19 cellular contexts compared by ENCODE assay signal in the genomic region with DNA sequence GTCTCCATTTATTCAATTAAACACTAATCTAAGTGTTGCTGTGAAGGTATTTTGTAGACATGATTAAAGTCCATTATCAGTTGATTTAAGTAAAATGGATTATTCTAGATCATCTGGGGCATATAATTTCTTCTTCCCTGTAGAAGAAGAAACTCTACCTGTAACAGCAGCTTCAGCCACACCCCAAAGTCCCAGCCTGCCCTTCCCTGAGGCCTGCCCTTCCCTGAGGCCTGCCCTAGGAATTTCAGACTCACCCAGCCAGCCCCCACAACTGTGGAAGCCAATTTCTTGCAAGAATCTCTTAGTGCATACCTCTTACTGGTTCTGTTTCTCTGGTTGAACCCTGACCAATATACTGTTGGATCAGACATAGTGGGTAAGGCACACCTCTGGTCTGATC. TPM values are rescaled to one million over a fixed set of nuclear protein-coding genes. Genes with fewer than 3 reads are reported as not detected.
"Had no signal": no experiment of that assay in that cellular context is flagged by ENCODE, and none has a peak within 500 bp of the region (broad histone marks: within the 10 kb centered on the region; RNA-seq: fewer than 3 reads in every experiment).

No MANE protein-coding gene starts in this region.

- H3K4me1 ChIP-seq: spleen had no signal

- H3K27ac ChIP-seq: cardiac muscle cell, hepatocyte, left ventricle myocardium inferior, spleen had no signal

- H3K4me3 Mint-ChIP-seq: activated CD4-positive, alpha-beta memory T cell treated with anti-CD3 and anti-CD28 coated beads for 36 hours; activated naive CD4-positive, alpha-beta T cell treated with anti-CD3 and anti-CD28 coated beads, Interleukin-2, amount 10 ng/mL, durations not matched to agents 7 days and 5 days; immature natural killer cell had no signal

- H3K27me3 ChIP-seq: cardiac muscle cell, hepatocyte, spleen had no signal

- H3K4me3 ChIP-seq: cardiac muscle cell, hepatocyte, left ventricle myocardium inferior, spleen had no signal

- H3K79me2 ChIP-seq: hepatocyte had no signal

- DNase-seq: activated CD4-positive, alpha-beta memory T cell treated with anti-CD3 and anti-CD28 coated beads for 36 hours; activated CD4-positive, alpha-beta T cell treated with anti-CD3 and anti-CD28 coated beads for 48 hours; activated effector memory CD4-positive, alpha-beta T cell treated with anti-CD3 and anti-CD28 coated beads, Interleukin-2, amount 50 U/mL, for 16 hours; activated naive CD4-positive, alpha-beta T cell treated with anti-CD3 and anti-CD28 coated beads, Interleukin-2, amount 10 ng/mL, durations not matched to agents 7 days and 5 days; amygdala; glutamatergic neuron; immature natural killer cell; kidney glomerular epithelial cell; left ventricle myocardium inferior; midbrain; occipital lobe; posterior cingulate gyrus; retina; spleen; stimulated activated CD4-positive, alpha-beta T cell treated with anti-CD3 and anti-CD28 coated beads, Interleukin-4, amount 100 ng/mL, for 1 hour; stimulated activated naive CD4-positive, alpha-beta T cell had no signal

- H3K9me3 Mint-ChIP-seq: activated naive CD4-positive, alpha-beta T cell treated with anti-CD3 and anti-CD28 coated beads, Interleukin-2, amount 10 ng/mL, durations not matched to agents 7 days and 5 days; immature natural killer cell had no signal

- H3K9me3 ChIP-seq: spleen had no signal

- H3K4me2 ChIP-seq: hepatocyte had no signal

- H3K36me3 Mint-ChIP-seq: activated CD4-positive, alpha-beta memory T cell treated with anti-CD3 and anti-CD28 coated beads for 36 hours; activated naive CD4-positive, alpha-beta T cell treated with anti-CD3 and anti-CD28 coated beads, Interleukin-2, amount 10 ng/mL, durations not matched to agents 7 days and 5 days; immature natural killer cell had no signal

- H3K36me3 ChIP-seq: cardiac muscle cell, left ventricle myocardium inferior, spleen had no signal

- H3K4me1 Mint-ChIP-seq: activated naive CD4-positive, alpha-beta T cell treated with anti-CD3 and anti-CD28 coated beads, Interleukin-2, amount 10 ng/mL, durations not matched to agents 7 days and 5 days; immature natural killer cell had no signal

- H2AFZ ChIP-seq: hepatocyte had no signal

RNA-seq across cellular contexts. Expression of a gene that starts 52.4 kb away (rescaled TPM):
- total RNA-seq: activated CD4-positive, alpha-beta memory T cell treated with anti-CD3 and anti-CD28 coated beads for 36 hours; T-helper 2 cell treated with Interferon-gamma antibody and Interleukin-4, amounts not matched to agents 100 ng/mL and 5 ng/mL, for 36 hours had no signal
- polyA plus RNA-seq: immature natural killer cell had no signal
